ENCODE assay signal across 8 cellular contexts in the genomic region with DNA sequence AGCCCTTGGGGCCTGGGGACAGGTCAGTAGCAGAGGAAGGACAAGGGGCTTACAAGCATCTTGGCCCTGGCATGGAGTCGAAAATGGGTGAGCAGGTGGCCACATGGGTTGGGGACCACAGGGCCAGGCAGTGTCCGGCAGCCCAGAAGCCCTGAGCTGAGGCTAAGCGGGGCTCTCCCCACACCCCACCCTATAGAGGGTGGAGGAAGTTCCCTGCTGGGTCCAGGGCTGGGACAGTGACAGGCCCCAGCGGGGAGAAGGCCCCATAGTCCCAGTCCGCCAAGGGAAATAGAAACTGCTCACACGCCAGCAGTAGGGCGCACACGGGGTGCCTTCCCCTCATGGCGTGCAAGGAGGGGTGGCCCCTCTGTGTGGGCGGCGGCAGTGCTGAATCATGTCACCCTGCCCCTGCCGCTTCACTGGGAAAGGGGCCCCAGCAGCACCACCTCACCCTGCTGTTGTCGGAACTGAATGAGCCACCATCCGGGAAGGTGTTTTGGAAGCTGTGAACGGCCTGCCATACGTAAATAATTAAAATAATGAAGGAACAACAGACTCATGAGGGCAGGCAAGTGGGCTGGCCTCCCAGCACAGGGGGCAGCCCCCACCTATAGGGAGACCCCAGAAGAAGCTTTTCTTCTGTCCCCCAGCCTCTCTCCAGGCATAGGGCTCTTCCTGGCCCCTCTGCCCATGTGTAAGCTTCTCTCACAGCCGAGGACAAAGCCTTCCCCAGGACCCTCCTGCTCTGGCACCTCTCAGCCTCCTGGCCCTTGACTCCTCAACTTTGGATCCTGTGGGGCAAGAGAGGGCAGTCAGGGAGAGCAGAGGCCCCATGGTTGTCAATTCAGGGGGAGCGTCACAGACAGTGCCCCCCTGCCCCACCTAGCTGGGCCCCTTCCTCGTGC. TPM values are rescaled to one million over a fixed set of nuclear protein-coding genes. Genes with fewer than 3 reads are reported as not detected.
A peak's percentile ranks its signal among the peaks of the same experiment; 100 is the strongest.
DNase-seq lines count a peak whose midpoint lies in the region; ATAC-seq and TF ChIP-seq lines count a peak whose summit lies in the region.

No MANE protein-coding gene starts in this region.

- peak; percentile 46 for ATAC-seq in HG03103 (IDR thresholded peaks at IDR 0.05; ENCODE audit: low read depth, unreplicated experiment)
- peak; percentile 91 for ATAC-seq in stimulated activated effector memory CD8-positive, alpha-beta T cell treated with anti-CD3 and anti-CD28 coated beads, Interleukin-12 subunit alpha, Interleukin-12 subunit beta, amount 100 ng/mL, for 72 hours

- H3K9me3 Mint-ChIP-seq in stimulated activated effector memory CD8-positive, alpha-beta T cell treated with anti-CD3 and anti-CD28 coated beads, Interleukin-12 subunit alpha, Interleukin-12 subunit beta, amount 100 ng/mL, for 72 hours = peaks cover 3% of the 10 kb centered on the region
- H3K9me3 Mint-ChIP-seq in mesothelial cell of epicardium = peaks cover 6% of the 10 kb centered on the region

- no peaks in the 10 kb centered on the region for H3K27me3 Mint-ChIP-seq in mesothelial cell of epicardium (ENCODE audit: low read depth)

- peaks cover 93% of the 10 kb centered on the region for H3K4me1 Mint-ChIP-seq in stimulated activated effector memory CD8-positive, alpha-beta T cell treated with anti-CD3 and anti-CD28 coated beads, Interleukin-12 subunit alpha, Interleukin-12 subunit beta, amount 100 ng/mL, for 72 hours
- H3K4me1 Mint-ChIP-seq in mesothelial cell of epicardium = peaks cover 16% of the 10 kb centered on the region

- DNase-seq in activated CD4-positive, alpha-beta T cell treated with anti-CD3 and anti-CD28 coated beads for 48 hours = peak; percentile 99
- DNase-seq in erythroblast (lab: John Stamatoyannopoulos, UW) = peak; percentile 89 to 92
- peak; percentile 80 to 94 for DNase-seq in stimulated activated effector memory CD8-positive, alpha-beta T cell treated with anti-CD3 and anti-CD28 coated beads, Interleukin-12 subunit alpha, Interleukin-12 subunit beta, amount 100 ng/mL, for 72 hours (ENCODE audit: low spot score in 2 of 2)
- no peak for DNase-seq in mesothelial cell of epicardium (ENCODE audit: low spot score in 2 of 2, unreplicated experiment in 2 of 2)
- DNase-seq in SK-N-DZ (ENCODE audit: low spot score) = no peak
- no peak for DNase-seq in mucosa of gallbladder (ENCODE audit: low spot score)

- TF ChIP-seq CTCF in mesothelial cell of epicardium (IDR thresholded peaks at IDR 0.05; ENCODE audit: unreplicated experiment) = no peak

- peaks cover 26% of the 10 kb centered on the region for H3K36me3 Mint-ChIP-seq in stimulated activated effector memory CD8-positive, alpha-beta T cell treated with anti-CD3 and anti-CD28 coated beads, Interleukin-12 subunit alpha, Interleukin-12 subunit beta, amount 100 ng/mL, for 72 hours
- H3K36me3 Mint-ChIP-seq in mesothelial cell of epicardium = no peaks in the 10 kb centered on the region

- peak; percentile 74 for TF ChIP-seq POLR2A in GM19099 (IDR thresholded peaks at IDR 0.05; ENCODE audit: extremely low read depth, insufficient read length, low read depth)
- peak; percentile 72 for TF ChIP-seq POLR2A in erythroblast (IDR thresholded peaks at IDR 0.05; ENCODE audit: low read length)

- peak overlapping the region; percentile 74 for H3K4me3 Mint-ChIP-seq in stimulated activated effector memory CD8-positive, alpha-beta T cell treated with anti-CD3 and anti-CD28 coated beads, Interleukin-12 subunit alpha, Interleukin-12 subunit beta, amount 100 ng/mL, for 72 hours
- H3K4me3 Mint-ChIP-seq in mesothelial cell of epicardium = no peak overlapping the region

- peak overlapping the region; percentile 96 for H3K27ac Mint-ChIP-seq in stimulated activated effector memory CD8-positive, alpha-beta T cell treated with anti-CD3 and anti-CD28 coated beads, Interleukin-12 subunit alpha, Interleukin-12 subunit beta, amount 100 ng/mL, for 72 hours
- no peak overlapping the region for H3K27ac Mint-ChIP-seq in mesothelial cell of epicardium

RNA-seq across cellular contexts. Expression of a gene that starts 12.7 kb away (rescaled TPM):
- 38.3 to 42.7 TPM (median 40.6 TPM) in 3 replicates for total RNA-seq in mesothelial cell of epicardium
- 4.1 and 8.1 TPM in 2 replicates for polyA plus RNA-seq in SK-N-DZ (2014; cell fraction: cytosol; rRNA removed)
- 40.0 and 55.5 TPM in 2 replicates for polyA plus RNA-seq in SK-N-DZ (2014; cell fraction: nucleus; rRNA removed)
- total RNA-seq in mucosa of gallbladder = 11.3 TPM

RNA-seq across cellular contexts. Expression of a gene that starts 19.6 kb away (rescaled TPM):
- total RNA-seq in mesothelial cell of epicardium (0.60 to 1.2 TPM (median 1.1 TPM) in 3 replicates), mucosa of gallbladder (not detected)
- polyA plus RNA-seq in SK-N-DZ (2014; cell fraction: cytosol; rRNA removed) = not detected in 2 replicates
- polyA plus RNA-seq in SK-N-DZ (2014; cell fraction: nucleus; rRNA removed) = not detected in 2 replicates

RNA-seq across cellular contexts. Expression of a gene that starts 41.5 kb away (rescaled TPM):
- 0.51 to 0.63 TPM (median 0.56 TPM) in 3 replicates for total RNA-seq in mesothelial cell of epicardium
- polyA plus RNA-seq in SK-N-DZ (2014; cell fraction: cytosol; rRNA removed) = not detected in 2 replicates
- polyA plus RNA-seq in SK-N-DZ (2014; cell fraction: nucleus; rRNA removed) = 0.27 and 0.30 TPM in 2 replicates
- 0.95 TPM for total RNA-seq in mucosa of gallbladder

RNA-seq across cellular contexts. Expression of a gene that starts 50.7 kb away (rescaled TPM):
- total RNA-seq in mesothelial cell of epicardium (107 to 109 TPM (median 108 TPM) in 3 replicates), mucosa of gallbladder (117 TPM)
- 191 and 326 TPM in 2 replicates for polyA plus RNA-seq in SK-N-DZ (2014; cell fraction: cytosol; rRNA removed)
- polyA plus RNA-seq in SK-N-DZ (2014; cell fraction: nucleus; rRNA removed) = 165 and 200 TPM in 2 replicates

Comparison
In these comparisons a context has a peak if more than half of its experiments do, and no peak if none do; other contexts are left out.
1. DNase-seq: peak in activated CD4-positive, alpha-beta T cell treated with anti-CD3 and anti-CD28 coated beads for 48 hours (single experiment), erythroblast (2 of 2) and stimulated activated effector memory CD8-positive, alpha-beta T cell treated with anti-CD3 and anti-CD28 coated beads, Interleukin-12 subunit alpha, Interleukin-12 subunit beta, amount 100 ng/mL, for 72 hours (2 of 2); none in mesothelial cell of epicardium (0 of 2), SK-N-DZ (single experiment) and mucosa of gallbladder (single experiment).